ENCODE assay signal across 1 cellular context in genomic region chr16:47538472-47538871, GRCh38.
TF ChIP-seq lines count a peak whose summit lies in the region.

No MANE protein-coding gene starts in this region.

TF ChIP-seq in HepG2, 621 proteins besides CTCF, POLR2A, EP300 and RAD21 (continued from another document and continues in another):
- TF ChIP-seq BATF2 (CRISPR knock-in tag; IDR thresholded peaks at IDR 0.05) = no peak
- peak; percentile 75; the same call in 1 of the 2 replicates for TF ChIP-seq ONECUT2 (CRISPR knock-in tag; IDR thresholded peaks at IDR 0.05)
- TF ChIP-seq KLF9 (CRISPR knock-in tag; IDR thresholded peaks at IDR 0.05; ENCODE audit: low read depth) = 0 out of 2 replicates have a peak, but pooled peaks have one; percentile 57
- TF ChIP-seq ZNF275 (CRISPR knock-in tag; IDR thresholded peaks at IDR 0.05; ENCODE audit: borderline replicate concordance) = peak; percentile 82; the same call in 1 of the 2 replicates
- TF ChIP-seq ZNF180 (CRISPR knock-in tag; IDR thresholded peaks at IDR 0.05; ENCODE audit: borderline replicate concordance, low read depth) = no peak
- TF ChIP-seq SRSF4 (IDR thresholded peaks at IDR 0.05; ENCODE audit: low read depth, low read length, poor library complexity, severe bottlenecking) = no peak
- TF ChIP-seq ARNTL (CRISPR knock-in tag; IDR thresholded peaks at IDR 0.05) = peak; percentile 86
- peak; percentile 57; the same call in 1 of the 2 replicates for TF ChIP-seq MIER2 (CRISPR knock-in tag; IDR thresholded peaks at IDR 0.05)
- no peak for TF ChIP-seq ZNF790 (CRISPR knock-in tag; IDR thresholded peaks at IDR 0.05; ENCODE audit: borderline replicate concordance)
- no peak for TF ChIP-seq ZNF207 (IDR thresholded peaks at IDR 0.05; ENCODE audit: borderline replicate concordance)
- TF ChIP-seq NCOR1 (IDR thresholded peaks at IDR 0.05; ENCODE audit: borderline replicate concordance, low read length) = no peak
- TF ChIP-seq ZNF292 (CRISPR knock-in tag; IDR thresholded peaks at IDR 0.05; ENCODE audit: borderline replicate concordance, low read depth) = peak; percentile 88; the same call in 1 of the 2 replicates
- TF ChIP-seq NFE2 (CRISPR knock-in tag; IDR thresholded peaks at IDR 0.05) = no peak
- no peak for TF ChIP-seq XRCC5 (optimal IDR thresholded peaks at IDR 0.05; ENCODE audit: low read length)
- no peak for TF ChIP-seq MTF2 (CRISPR knock-in tag; IDR thresholded peaks at IDR 0.05; ENCODE audit: borderline replicate concordance)
- peak; percentile 48; the same call in 1 of the 2 replicates for TF ChIP-seq ESRRA (CRISPR knock-in tag; IDR thresholded peaks at IDR 0.05; ENCODE audit: low read depth)
- 0 out of 4 replicates have a peak, but pooled peaks of 1 of the 2 experiments have one; percentile 46 for TF ChIP-seq REST (IDR thresholded peaks at IDR 0.05; ENCODE audit: borderline replicate concordance in 1 of 2, low read depth in 1 of 2, low read length in 2 of 2)
- TF ChIP-seq ZNF597 (CRISPR knock-in tag; IDR thresholded peaks at IDR 0.05) = no peak
- TF ChIP-seq AGO2 (optimal IDR thresholded peaks at IDR 0.05; ENCODE audit: low read depth, low read length) = no peak
- no peak for TF ChIP-seq ZNF83 (CRISPR knock-in tag; IDR thresholded peaks at IDR 0.05; ENCODE audit: borderline replicate concordance)
- no peak for TF ChIP-seq PLRG1 (conservative IDR thresholded peaks at IDR 0.05)
- no peak for TF ChIP-seq CAMTA2 (CRISPR knock-in tag; IDR thresholded peaks at IDR 0.05; ENCODE audit: borderline replicate concordance)
- TF ChIP-seq REL (CRISPR knock-in tag; conservative IDR thresholded peaks at IDR 0.05) = 0 out of 2 replicates have a peak, but pooled peaks have one; percentile 51
- no peak for TF ChIP-seq JARID2 (CRISPR knock-in tag; IDR thresholded peaks at IDR 0.05; ENCODE audit: insufficient replicate concordance)
- no peak for TF ChIP-seq ATM (IDR thresholded peaks at IDR 0.05; ENCODE audit: borderline replicate concordance)
- peak; percentile 99 for TF ChIP-seq PITX1 (CRISPR knock-in tag; IDR thresholded peaks at IDR 0.05)
- peak; percentile 97 for TF ChIP-seq MED1 (CRISPR knock-in tag; IDR thresholded peaks at IDR 0.05)
- no peak for TF ChIP-seq EEA1 (CRISPR knock-in tag; IDR thresholded peaks at IDR 0.05; ENCODE audit: borderline replicate concordance)
- peak; percentile 100 for TF ChIP-seq GFI1 (CRISPR knock-in tag; IDR thresholded peaks at IDR 0.05; ENCODE audit: borderline replicate concordance)
- TF ChIP-seq SUZ12 (IDR thresholded peaks at IDR 0.05; ENCODE audit: low read depth, low read length) = no peak
- 0 out of 2 replicates have a peak, but pooled peaks have one; percentile 32 for TF ChIP-seq HOXA5 (CRISPR knock-in tag; IDR thresholded peaks at IDR 0.05)
- TF ChIP-seq NFKBIZ (CRISPR knock-in tag; IDR thresholded peaks at IDR 0.05) = peak; percentile 82; the same call in 1 of the 2 replicates
- TF ChIP-seq ZNF766 (CRISPR knock-in tag; IDR thresholded peaks at IDR 0.05; ENCODE audit: borderline replicate concordance) = peak; percentile 46; the same call in 1 of the 2 replicates
- TF ChIP-seq ZXDC (CRISPR knock-in tag; IDR thresholded peaks at IDR 0.05) = no peak
- TF ChIP-seq MEIS2 (CRISPR knock-in tag; IDR thresholded peaks at IDR 0.05) = 0 out of 2 replicates have a peak, but pooled peaks have one; percentile 88
- peak; percentile 92 for TF ChIP-seq ZNF792 (CRISPR knock-in tag; IDR thresholded peaks at IDR 0.05)
- peak; percentile 80 for TF ChIP-seq ZMYM2 (CRISPR knock-in tag; IDR thresholded peaks at IDR 0.05)
- no peak for TF ChIP-seq GABPA (IDR thresholded peaks at IDR 0.05; ENCODE audit: low read depth, low read length)
- TF ChIP-seq GABPA (CRISPR knock-in tag; IDR thresholded peaks at IDR 0.05; ENCODE audit: low read depth) = peak; percentile 75
- TF ChIP-seq ZNF747 (CRISPR knock-in tag; IDR thresholded peaks at IDR 0.05; ENCODE audit: borderline replicate concordance) = peak; percentile 78; the same call in 1 of the 2 replicates
- peak; percentile 41; the same call in 1 of the 2 replicates for TF ChIP-seq BORCS8-MEF2B (CRISPR knock-in tag; IDR thresholded peaks at IDR 0.05)
- TF ChIP-seq SNAPC5 (CRISPR knock-in tag; IDR thresholded peaks at IDR 0.05; ENCODE audit: borderline replicate concordance) = no peak
- TF ChIP-seq ZNF746 (CRISPR knock-in tag; IDR thresholded peaks at IDR 0.05) = peak; percentile 54; the same call in 1 of the 2 replicates
- TF ChIP-seq E2F1 (CRISPR knock-in tag; IDR thresholded peaks at IDR 0.05) = no peak
- no peak for TF ChIP-seq CBX2 (IDR thresholded peaks at IDR 0.05; ENCODE audit: low read depth, low read length)
- TF ChIP-seq CBX2 (CRISPR knock-in tag; IDR thresholded peaks at IDR 0.05; ENCODE audit: low read depth) = no peak
- TF ChIP-seq ZBTB2 (CRISPR knock-in tag; IDR thresholded peaks at IDR 0.05; ENCODE audit: low read depth) = no peak
- TF ChIP-seq NR1H2 (CRISPR knock-in tag; IDR thresholded peaks at IDR 0.05; ENCODE audit: borderline replicate concordance, low read depth) = no peak; the same call in 1 of the 2 replicates
- peak; percentile 82; the same call in 1 of the 2 replicates for TF ChIP-seq KDM4B (CRISPR knock-in tag; IDR thresholded peaks at IDR 0.05)
- TF ChIP-seq HIVEP1 (CRISPR knock-in tag; IDR thresholded peaks at IDR 0.05) = no peak
- peak; percentile 89 for TF ChIP-seq SALL1 (CRISPR knock-in tag; IDR thresholded peaks at IDR 0.05)
- TF ChIP-seq TCF7L2 (IDR thresholded peaks at IDR 0.05; ENCODE audit: low read depth, low read length) = no peak; the same call in 1 of the 2 replicates
- TF ChIP-seq ZNF788 (CRISPR knock-in tag; IDR thresholded peaks at IDR 0.05; ENCODE audit: borderline replicate concordance) = peak; percentile 94; the same call in 1 of the 2 replicates
- TF ChIP-seq FIP1L1 (IDR thresholded peaks at IDR 0.05; ENCODE audit: borderline replicate concordance, insufficient read depth, low read depth, low read length) = no peak
- no peak for TF ChIP-seq TERF1 (CRISPR knock-in tag; IDR thresholded peaks at IDR 0.05)
- TF ChIP-seq CENPX (CRISPR knock-in tag; IDR thresholded peaks at IDR 0.05) = no peak
- TF ChIP-seq KLF16 (CRISPR knock-in tag; IDR thresholded peaks at IDR 0.05) = peak in 1 of 2 experiments; percentile 49; a peak in 1 of 4 replicates
- no peak for TF ChIP-seq AHR (CRISPR knock-in tag; IDR thresholded peaks at IDR 0.05)
- TF ChIP-seq GPN1 (CRISPR knock-in tag; IDR thresholded peaks at IDR 0.05; ENCODE audit: borderline replicate concordance) = no peak
- TF ChIP-seq ZNF567 (CRISPR knock-in tag; IDR thresholded peaks at IDR 0.05; ENCODE audit: borderline replicate concordance) = no peak
- TF ChIP-seq ZFYVE20 (CRISPR knock-in tag; IDR thresholded peaks at IDR 0.05; ENCODE audit: borderline replicate concordance, low read depth) = no peak
- no peak for TF ChIP-seq ZSCAN30 (CRISPR knock-in tag; IDR thresholded peaks at IDR 0.05)
